10 cellular contexts compared by ENCODE assay signal in genomic region chr17:38893612-38894011, GRCh38. TPM values are rescaled to one million over a fixed set of nuclear protein-coding genes. Genes with fewer than 3 reads are reported as not detected.
DNase-seq lines count a peak whose midpoint lies in the region; ATAC-seq and TF ChIP-seq lines count a peak whose summit lies in the region.
"Had no signal": no experiment of that assay in that cellular context is flagged by ENCODE, and none has a peak within 500 bp of the region (broad histone marks: within the 10 kb centered on the region; RNA-seq: fewer than 3 reads in every experiment).

No MANE protein-coding gene starts in this region.

- DNase-seq in stimulated activated CD4-positive, alpha-beta T cell treated with anti-CD3 and anti-CD28 coated beads, Interleukin-15, amount 100 ng/mL, for 24 hours = peak; percentile 56
- DNase-seq in stimulated activated CD4-positive, alpha-beta T cell treated with anti-CD3 and anti-CD28 coated beads, Interleukin-12 subunit alpha, Interleukin-12 subunit beta, amount 100 ng/mL, for 4 hours = no peak
- DNase-seq in caudate nucleus (lab: John Stamatoyannopoulos, UW) (peak in 2 of 61 donors; percentile 11 to 31), mucosa of gallbladder (ENCODE audit: low spot score) (peak; percentile 51), NCI-H446 (lab: John Stamatoyannopoulos, UW) (no peak), kidney tubule cell (ENCODE audit: low spot score) (no peak)
- DNase-seq: Caco-2; stimulated activated CD4-positive, alpha-beta T cell treated with anti-CD3 and anti-CD28 coated beads, Interleukin-2, amount 100 ng/mL, for 48 hours had no signal

- ATAC-seq in GM18505 (IDR thresholded peaks at IDR 0.05; ENCODE audit: unreplicated experiment) = no peak
- no peak for ATAC-seq in GM18519 (IDR thresholded peaks at IDR 0.05; ENCODE audit: low FRiP score, unreplicated experiment)

- no peak for TF ChIP-seq POLR2A in GM18505 (IDR thresholded peaks at IDR 0.05; ENCODE audit: borderline replicate concordance, extremely low read depth, insufficient read depth, insufficient read length)

- H3K27ac ChIP-seq in caudate nucleus (ENCODE audit: low read depth, low read length) = peak overlapping the region; percentile 40

RNA-seq across cellular contexts. Expression of gene LASP1, which starts 23.8 kb away (rescaled TPM):
- 247 TPM for total RNA-seq in mucosa of gallbladder

RNA-seq across cellular contexts. Expression of gene RPL23, which starts 40.1 kb away (rescaled TPM):
- 984 TPM for total RNA-seq in mucosa of gallbladder

Comparison
In these comparisons a context has a peak if more than half of its experiments do, and no peak if none do; other contexts are left out.
1. DNase-seq: peak in stimulated activated CD4-positive, alpha-beta T cell treated with anti-CD3 and anti-CD28 coated beads, Interleukin-15, amount 100 ng/mL, for 24 hours (single experiment) and mucosa of gallbladder (single experiment); none in stimulated activated CD4-positive, alpha-beta T cell treated with anti-CD3 and anti-CD28 coated beads, Interleukin-12 subunit alpha, Interleukin-12 subunit beta, amount 100 ng/mL, for 4 hours (single experiment), NCI-H446 (0 of 2) and kidney tubule cell (single experiment).